ENCODE assay signal across 10 cellular contexts in genomic region chr17:31541559-31541958, GRCh38.
A peak's percentile ranks its signal among the peaks of the same experiment; 100 is the strongest.
DNase-seq lines count a peak whose midpoint lies in the region; ATAC-seq and TF ChIP-seq lines count a peak whose summit lies in the region.
"Had no signal": no experiment of that assay in that cellular context is flagged by ENCODE, and none has a peak within 500 bp of the region (broad histone marks: within the 10 kb centered on the region; RNA-seq: fewer than 3 reads in every experiment).

No MANE protein-coding gene starts in this region.

- H3K9me3 ChIP-seq in esophagus muscularis mucosa: no peaks in the 10 kb centered on the region

- H3K4me1 Mint-ChIP-seq in WTC11 (no peaks in the 10 kb centered on the region), progenitor cell of endocrine pancreas (ENCODE audit: low read depth) (no peaks in the 10 kb centered on the region)
- H3K4me1 Mint-ChIP-seq: activated CD4-positive, alpha-beta T cell treated with anti-CD3 and anti-CD28 coated beads, Interleukin-2, amount 10 ng/mL, durations not matched to agents 24 days and 14 days; CD4-positive, CD25-positive, alpha-beta regulatory T cell had no signal

- no peaks in the 10 kb centered on the region for H3K36me3 Mint-ChIP-seq in WTC11
- H3K36me3 Mint-ChIP-seq in progenitor cell of endocrine pancreas (ENCODE audit: insufficient read depth): peaks cover 1% of the 10 kb centered on the region
- H3K36me3 Mint-ChIP-seq: CD4-positive, CD25-positive, alpha-beta regulatory T cell had no signal

- peak; percentile 86 for ATAC-seq in WTC11
- no peak for ATAC-seq in HG03097 (IDR thresholded peaks at IDR 0.05; ENCODE audit: low FRiP score, unreplicated experiment)

- DNase-seq in SKM-1 treated with dmso at 0.1 percent for 144 hours (lab: John Stamatoyannopoulos, UW; ENCODE audit: unreplicated experiment) (peak; percentile 18), SKM-1 (lab: John Stamatoyannopoulos, UW; ENCODE audit: unreplicated experiment) (no peak), HuH-7 (ENCODE audit: low spot score) (peak; percentile 76), WTC11 (ENCODE audit: low spot score) (peak; percentile 32), progenitor cell of endocrine pancreas (ENCODE audit: low spot score, unreplicated experiment) (no peak), NOMO-1 treated with dmso at 0.1 percent for 144 hours (lab: John Stamatoyannopoulos, UW; ENCODE audit: unreplicated experiment) (no peak), esophagus muscularis mucosa (ENCODE audit: extremely low spot score) (no peak)
- DNase-seq: activated CD4-positive, alpha-beta T cell treated with anti-CD3 and anti-CD28 coated beads, Interleukin-2, amount 10 ng/mL, durations not matched to agents 24 days and 14 days; CD4-positive, CD25-positive, alpha-beta regulatory T cell had no signal

- no peak overlapping the region for H3K4me3 ChIP-seq in esophagus muscularis mucosa

- no peak overlapping the region for H3K27ac ChIP-seq in esophagus muscularis mucosa (replicated peaks in 1 of 4)

- 76% methylated on average over 5 of the region's 5 CpGs for whole genome bisulfite sequencing in esophagus muscularis mucosa

- POLR2A ChIA-PET in WTC11 (lab: Charles Lee): no interaction called here

- intact Hi-C loops in esophagus muscularis mucosa (cut with DNase I): no loop called here

- H3K9me3 Mint-ChIP-seq in WTC11 (no peaks in the 10 kb centered on the region), progenitor cell of endocrine pancreas (ENCODE audit: low read depth) (no peaks in the 10 kb centered on the region)
- H3K9me3 Mint-ChIP-seq: CD4-positive, CD25-positive, alpha-beta regulatory T cell had no signal

- H3K27ac Mint-ChIP-seq in WTC11: no peak overlapping the region
- peak overlapping the region; percentile 49 for H3K27ac Mint-ChIP-seq in progenitor cell of endocrine pancreas
- H3K27ac Mint-ChIP-seq: activated CD4-positive, alpha-beta T cell treated with anti-CD3 and anti-CD28 coated beads, Interleukin-2, amount 10 ng/mL, durations not matched to agents 24 days and 14 days had no signal

- CTCF ChIA-PET in WTC11 (lab: Charles Lee): interaction anchor here (0.5 to 2.4 kb wide), 13 partner anchors 9 to 317 kb away, joined by 3 to 13 read pairs (median 4); partner anchors contain the start of gene COPRS

- no peaks in the 10 kb centered on the region for H3K36me3 ChIP-seq in esophagus muscularis mucosa

- H3K4me1 ChIP-seq in esophagus muscularis mucosa: peaks cover 0 to 15% (median 11%) of the 10 kb centered on the region in 4 donors

- TF ChIP-seq CTCF in WTC11 (IDR thresholded peaks at IDR 0.05): no peak
- peak; percentile 10 for TF ChIP-seq CTCF in progenitor cell of endocrine pancreas (IDR thresholded peaks at IDR 0.05; ENCODE audit: unreplicated experiment)
- TF ChIP-seq CTCF in esophagus muscularis mucosa (IDR thresholded peaks at IDR 0.05): no peak

- no peak overlapping the region for H3K4me3 Mint-ChIP-seq in WTC11
- no peak overlapping the region for H3K4me3 Mint-ChIP-seq in progenitor cell of endocrine pancreas (ENCODE audit: low read depth)
- H3K4me3 Mint-ChIP-seq: activated CD4-positive, alpha-beta T cell treated with anti-CD3 and anti-CD28 coated beads, Interleukin-2, amount 10 ng/mL, durations not matched to agents 24 days and 14 days; CD4-positive, CD25-positive, alpha-beta regulatory T cell had no signal

- no peak for TF ChIP-seq EP300 in esophagus muscularis mucosa (IDR thresholded peaks at IDR 0.05)

- H3K27me3 ChIP-seq in esophagus muscularis mucosa: no peaks in the 10 kb centered on the region

- TF ChIP-seq POLR2A in esophagus muscularis mucosa (IDR thresholded peaks at IDR 0.05; ENCODE audit: low read depth): no peak

- H3K27me3 Mint-ChIP-seq in WTC11 (ENCODE audit: low read depth) (no peaks in the 10 kb centered on the region), progenitor cell of endocrine pancreas (no peaks in the 10 kb centered on the region)
- H3K27me3 Mint-ChIP-seq: activated CD4-positive, alpha-beta T cell treated with anti-CD3 and anti-CD28 coated beads, Interleukin-2, amount 10 ng/mL, durations not matched to agents 24 days and 14 days; CD4-positive, CD25-positive, alpha-beta regulatory T cell had no signal

TF ChIP-seq in WTC11, 78 proteins besides CTCF, POLR2A, EP300 and RAD21:
- TF ChIP-seq FOXP1 (CRISPR knock-in tag; IDR thresholded peaks at IDR 0.05; ENCODE audit: borderline replicate concordance) (0 out of 2 replicates have a peak, but pooled peaks have one; percentile 25), NR3C1 (CRISPR knock-in tag; conservative IDR thresholded peaks at IDR 0.05; ENCODE audit: low read depth) (no peak)

Comparison
In these comparisons a context has a peak if more than half of its experiments do, and no peak if none do; other contexts are left out.
1. DNase-seq: peak in SKM-1 treated with dmso at 0.1 percent for 144 hours (single experiment), HuH-7 (single experiment) and WTC11 (single experiment); none in SKM-1 (single experiment), progenitor cell of endocrine pancreas (single experiment), NOMO-1 treated with dmso at 0.1 percent for 144 hours (single experiment) and esophagus muscularis mucosa (single experiment).